ENCODE assay signal across 20 cellular contexts in genomic region chr3:57968499-57968898, GRCh38. TPM values are rescaled to one million over a fixed set of nuclear protein-coding genes. Genes with fewer than 3 reads are reported as not detected.
DNase-seq lines count a peak whose midpoint lies in the region; ATAC-seq and TF ChIP-seq lines count a peak whose summit lies in the region.
"Had no signal": no experiment of that assay in that cellular context is flagged by ENCODE, and none has a peak within 500 bp of the region (broad histone marks: within the 10 kb centered on the region; RNA-seq: fewer than 3 reads in every experiment).

No MANE protein-coding gene starts in this region.

- TF ChIP-seq RAD21 in IMR-90 (IDR thresholded peaks at IDR 0.05; ENCODE audit: low read length), result no peak

- TF ChIP-seq POLR2A in IMR-90 (IDR thresholded peaks at IDR 0.05; ENCODE audit: low read depth, low read length) (no peak), transverse colon (IDR thresholded peaks at IDR 0.05) (no peak)

- peak overlapping the region; percentile 88 for H2AK5ac ChIP-seq in IMR-90 (ENCODE audit: low read depth, low read length)

- dilution Hi-C loops in IMR-90 (cut with HindIII; ENCODE audit: low sequenced_read_pairs, unreplicated experiment), result no loop called here

- H2BK120ac ChIP-seq in IMR-90 (ENCODE audit: low read depth, low read length), result peak overlapping the region; percentile 85

- H3K79me1 ChIP-seq in IMR-90 (ENCODE audit: low read depth in 1 of 2, low read length in 2 of 2), result 0 out of 4 replicates have a peak, but pooled peaks cover 0 to 3% of the 10 kb centered on the region in 2 experiments

- POLR2A ChIA-PET in IMR-90 (lab: Charles Lee; ENCODE audit: unreplicated experiment) (no interaction called here), WTC11 (lab: Charles Lee) (interaction anchor here (0.6 to 0.9 kb wide), 2 partner anchors 14 to 39 kb away, joined by 3 to 4 read pairs; no protein-coding TSS in a partner anchor)

- TF ChIP-seq CTCF in IMR-90 (conservative IDR thresholded peaks at IDR 0.05; ENCODE audit: low read depth, low read length) (no peak), WTC11 (IDR thresholded peaks at IDR 0.05) (no peak), mesothelial cell of epicardium (IDR thresholded peaks at IDR 0.05; ENCODE audit: unreplicated experiment) (no peak), transverse colon (IDR thresholded peaks at IDR 0.05) (no peak)

- no peak overlapping the region for H3K4me3 ChIP-seq in IMR-90 (ENCODE audit: insufficient read depth, low read depth, low read length)
- H3K4me3 ChIP-seq in transverse colon, result no peak overlapping the region
- H3K4me3 ChIP-seq: K562 had no signal

- H3K4ac ChIP-seq in IMR-90 (ENCODE audit: low read depth, low read length), result peak overlapping the region; percentile 72; the same call in 1 of the 2 replicates

- peak overlapping the region; percentile 44 for H3K27ac Mint-ChIP-seq in WTC11
- peak overlapping the region; percentile 7 for H3K27ac Mint-ChIP-seq in mesothelial cell of epicardium

- H2BK20ac ChIP-seq in IMR-90 (ENCODE audit: low read depth, low read length), result peak overlapping the region; percentile 8; the same call in 1 of the 2 replicates

- H3K36me3 ChIP-seq in IMR-90 (ENCODE audit: control insufficient read depth, insufficient read depth, low read length), result no peaks in the 10 kb centered on the region
- no peaks in the 10 kb centered on the region for H3K36me3 ChIP-seq in transverse colon

- intact Hi-C loops in IMR-90 (cut with micrococcal nuclease) (no loop called here), transverse colon (cut with DNase I; ENCODE audit: low total_unique reads) (no loop called here)

- no peak overlapping the region for H3K9ac ChIP-seq in IMR-90 (ENCODE audit: low read depth, low read length)

- H2AFZ ChIP-seq in IMR-90 (replicated peaks; ENCODE audit: low read length, poor library complexity), result no peak overlapping the region

- WGBS in IMR-90 (ENCODE audit: extremely low coverage in 2 of 2, insufficient read length in 1 of 2), 2 experiments, result 100% methylated on average over 2 of the region's 6 CpGs; no CpG with 5 or more reads in 1 of the 2 experiments
- WGBS in transverse colon (ENCODE audit: low coverage in 1 of 2), 2 donors, result 96% methylated on average over 6 of the region's 6 CpGs; no CpG with 5 or more reads in 1 of the 2 donors

- H3K9me1 ChIP-seq in IMR-90 (ENCODE audit: insufficient read depth, low read length), result peaks cover 6% of the 10 kb centered on the region

- H3K56ac ChIP-seq in IMR-90 (ENCODE audit: extremely low read depth, insufficient read depth, low read length), result no peak overlapping the region

- no peaks in the 10 kb centered on the region for H3K27me3 ChIP-seq in IMR-90 (ENCODE audit: control insufficient read depth, insufficient read depth, low read length)
- H3K27me3 ChIP-seq in transverse colon, result no peaks in the 10 kb centered on the region

- H3K4me1 ChIP-seq in IMR-90 (ENCODE audit: control insufficient read depth, insufficient read depth, low read length), result peaks cover 13% of the 10 kb centered on the region
- H3K4me1 ChIP-seq in transverse colon, result peaks cover 15 to 63% (median 35%) of the 10 kb centered on the region in 4 donors

- no TSS peak for BruUV-seq in IMR-90 (replicated peaks; lab: Mats Ljungman, UMichigan)

- CTCF ChIA-PET in IMR-90 (lab: Yijun Ruan, JAX), result no interaction called here
- CTCF ChIA-PET in WTC11 (lab: Charles Lee), result no interaction called here

- H3K4me2 ChIP-seq in IMR-90 (ENCODE audit: low read depth, low read length), result no peak overlapping the region

- peaks cover 25% of the 10 kb centered on the region for H3K4me1 Mint-ChIP-seq in WTC11
- H3K4me1 Mint-ChIP-seq in mesothelial cell of epicardium, result peaks cover 28% of the 10 kb centered on the region

- peak overlapping the region; percentile 7 for H2AK9ac ChIP-seq in IMR-90 (replicated peaks; ENCODE audit: low read depth, low read length, poor library complexity)

- H3K36me3 Mint-ChIP-seq in WTC11 (no peaks in the 10 kb centered on the region), mesothelial cell of epicardium (no peaks in the 10 kb centered on the region)
- H3K36me3 Mint-ChIP-seq: CD8-positive, alpha-beta memory T cell had no signal

- H3K9me3 Mint-ChIP-seq in WTC11, result no peaks in the 10 kb centered on the region
- H3K9me3 Mint-ChIP-seq in mesothelial cell of epicardium, result no peaks in the 10 kb centered on the region
- H3K9me3 Mint-ChIP-seq: H9 had no signal

- H4K5ac ChIP-seq in IMR-90 (ENCODE audit: low read depth, low read length), result no peak overlapping the region

- peak overlapping the region; percentile 21 for H2BK5ac ChIP-seq in IMR-90 (ENCODE audit: low read depth, low read length, poor library complexity, severe bottlenecking)

- H3K27ac ChIP-seq in IMR-90 (ENCODE audit: insufficient read depth, low read length) (no peak overlapping the region), transverse colon (peak overlapping the region; percentile 39 to 69 (median 64))

- no peak overlapping the region for H4K91ac ChIP-seq in IMR-90 (ENCODE audit: insufficient read depth, low read depth, low read length)

- ATAC-seq in IMR-90 (ENCODE audit: low read depth), result no peak
- ATAC-seq in WTC11, result no peak
- no peak for ATAC-seq in GM19467 (IDR thresholded peaks at IDR 0.05; ENCODE audit: unreplicated experiment)
- ATAC-seq: K562, SK-N-SH treated with all-trans-retinoic acid at 6 μM for 48 hours had no signal

- peak overlapping the region; percentile 87 for H2BK15ac ChIP-seq in IMR-90 (ENCODE audit: low read depth, low read length)

- in situ Hi-C loops in IMR-90 (cut with MboI; ENCODE audit: low sequenced_read_pairs), result no loop called here
- in situ Hi-C loops in transverse colon (cut with MboI; ENCODE audit: low pct_ligation_motif_present in 1 of 4, low pct_unique_long_range_greater_than_20kb in 1 of 4, low sequenced_read_pairs in 3 of 4), result no loop called here

- DNase-seq in IMR-90 (no peak), WTC11 (ENCODE audit: low spot score) (no peak), mesothelial cell of epicardium (ENCODE audit: low spot score in 2 of 2, unreplicated experiment in 2 of 2) (no peak), transverse colon (no peak), Kasumi-1 (lab: John Stamatoyannopoulos, UW) (no peak), NCI-H1048 (lab: John Stamatoyannopoulos, UW) (no peak)
- DNase-seq: ACHN; C1 segment of cervical spinal cord; CD8-positive, alpha-beta memory T cell; DMS79 treated with DMSO at 0.1 percent for 48 hours; H9; NCI-H1105 treated with DMSO at 0.1 percent for 48 hours; NCI-H1694 treated with DMSO at 0.1 percent for 48 hours; NCI-H510A; NCI-H748 treated with DMSO at 0.1 percent for 48 hours; NK-92 treated with Interleukin-12 subunit alpha and Interleukin-12 subunit beta, amount 100 ng/mL, for 24 hours; SIG-M5 had no signal

- H3K23ac ChIP-seq in IMR-90 (ENCODE audit: low read depth, low read length), result no peak overlapping the region

- no peak overlapping the region for H3K18ac ChIP-seq in IMR-90 (ENCODE audit: low read depth, low read length)

- peak overlapping the region in 1 of 2 experiments; percentile 48; a peak in 1 of 4 replicates for H4K8ac ChIP-seq in IMR-90 (ENCODE audit: low read depth in 2 of 2, low read length in 2 of 2)

- H3K14ac ChIP-seq in IMR-90 (replicated peaks; ENCODE audit: low read depth, low read length), result 0 out of 2 replicates have a peak overlapping the region, but pooled peaks have one; percentile 32

- no peak for TF ChIP-seq EP300 in transverse colon (IDR thresholded peaks at IDR 0.05; ENCODE audit: low read depth)

- H3K27me3 Mint-ChIP-seq in WTC11 (ENCODE audit: low read depth) (no peaks in the 10 kb centered on the region), mesothelial cell of epicardium (ENCODE audit: low read depth) (no peaks in the 10 kb centered on the region)

- no peaks in the 10 kb centered on the region for H4K20me1 ChIP-seq in IMR-90 (ENCODE audit: insufficient read depth, low read length)

- H3K9me3 ChIP-seq in IMR-90 (ENCODE audit: control insufficient read depth, insufficient read depth, low read length) (no peaks in the 10 kb centered on the region), transverse colon (no peaks in the 10 kb centered on the region)

- H3K4me3 Mint-ChIP-seq in WTC11 (no peak overlapping the region), mesothelial cell of epicardium (no peak overlapping the region)
- H3K4me3 Mint-ChIP-seq: CD8-positive, alpha-beta memory T cell; H9 had no signal

TF ChIP-seq in IMR-90, 13 proteins besides CTCF, POLR2A, EP300 and RAD21 (continues in another document):
- TF ChIP-seq MAFK (IDR thresholded peaks at IDR 0.05; ENCODE audit: low read depth, low read length) (no peak), MXI1 (IDR thresholded peaks at IDR 0.05; ENCODE audit: borderline replicate concordance, low read depth, low read length) (no peak), BHLHE40 (IDR thresholded peaks at IDR 0.05; ENCODE audit: low read depth, low read length) (no peak), RCOR1 (IDR thresholded peaks at IDR 0.05; ENCODE audit: insufficient replicate concordance, low read length) (no peak)

TF ChIP-seq in WTC11, 78 proteins besides CTCF, POLR2A, EP300 and RAD21 (continues in another document):
- no peak for TF ChIP-seq ZNF219 (CRISPR knock-in tag; IDR thresholded peaks at IDR 0.05; ENCODE audit: borderline replicate concordance)
- no peak for TF ChIP-seq FOXP4 (CRISPR knock-in tag; IDR thresholded peaks at IDR 0.05)
- TF ChIP-seq EMX1 (CRISPR knock-in tag; IDR thresholded peaks at IDR 0.05), result no peak

RNA-seq across cellular contexts. Expression of gene FLNB, which starts 39.7 kb away (rescaled TPM):
- total RNA-seq in IMR-90 (2012; rRNA removed), result 124 and 136 TPM in 2 replicates
- polyA plus RNA-seq in IMR-90 (2012; rRNA removed), result 78.0 and 81.4 TPM in 2 replicates
- 22.2 and 37.9 TPM in 2 replicates for polyA plus RNA-seq in IMR-90 (2012; cell fraction: cytosol; rRNA removed)
- 338 and 411 TPM in 2 replicates for polyA plus RNA-seq in IMR-90 (2012; cell fraction: nucleus; rRNA removed; ENCODE audit: low replicate concordance)
- total RNA-seq in WTC11 (2021), result 107 to 127 TPM (median 107 TPM) in 3 replicates
- 173 to 190 TPM (median 177 TPM) in 3 replicates for total RNA-seq in mesothelial cell of epicardium
- total RNA-seq in transverse colon, result 100 to 1,000 TPM; 282 to 707 (median 563) TPM
